In the genomic region with DNA sequence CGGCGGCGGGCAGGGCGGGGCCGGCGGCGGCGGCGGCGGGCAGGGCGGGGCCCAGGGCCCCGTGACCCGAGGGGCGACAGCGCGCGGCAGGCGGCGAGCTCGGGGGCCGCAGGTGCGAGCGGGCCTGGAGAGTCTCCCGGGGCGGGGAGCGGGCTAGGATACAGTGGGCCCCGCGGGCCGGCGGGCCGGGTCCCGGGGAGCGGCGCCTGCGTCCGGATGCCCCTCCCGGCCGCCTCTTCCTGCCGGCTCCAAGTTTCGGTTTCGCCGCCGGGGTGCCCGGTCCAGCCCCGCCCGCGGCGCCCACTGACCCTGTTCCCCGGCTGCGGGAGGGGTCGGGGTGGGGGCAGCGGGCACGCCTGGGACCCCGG, we compare ENCODE assay signal across 8 cellular contexts. TPM values are rescaled to one million over a fixed set of nuclear protein-coding genes. Genes with fewer than 3 reads are reported as not detected.
DNase-seq lines count a peak whose midpoint lies in the region; ATAC-seq, FAIRE-seq and TF ChIP-seq lines count a peak whose summit lies in the region.

Gene RNF213 (plus strand): TSS at position 62 of the 368 bp plus-strand sequence. CDS start 2,830 bp downstream, outside the sequence.

- H2AK5ac ChIP-seq in H1 (ENCODE audit: low read depth, low read length) (no peak within 1 kb of the TSS), mesenchymal stem cell (ENCODE audit: low read length, severe bottlenecking) (peak within 1 kb of the TSS; percentile 64)

- H3K23me2 ChIP-seq in H1 (ENCODE audit: low read depth, low read length): no peaks in the 10 kb centered on the region; the same call in 1 of the 2 replicates

- H4K91ac ChIP-seq in H1 (replicated peaks; ENCODE audit: insufficient read length, low read length) (peak within 1 kb of the TSS; percentile 94), mesenchymal stem cell (ENCODE audit: low read length) (peak within 1 kb of the TSS; percentile 92)

- H2AFZ ChIP-seq in H1 (ENCODE audit: low read length): no peak within 1 kb of the TSS
- no peak within 1 kb of the TSS for H2AFZ ChIP-seq in mesenchymal stem cell (ENCODE audit: low read depth, low read length)

- H3K27ac ChIP-seq in H1 (ENCODE audit: low read depth, low read length): peak within 1 kb of the TSS; percentile 93
- peak within 1 kb of the TSS; percentile 70 for H3K27ac ChIP-seq in mesenchymal stem cell (ENCODE audit: low read length, poor library complexity, severe bottlenecking)
- H3K27ac ChIP-seq in suprapubic skin: peak within 1 kb of the TSS; percentile 97

- 0 out of 2 replicates have a peak, but pooled peaks cover 3% of the 10 kb centered on the region for H3K79me1 ChIP-seq in H1 (ENCODE audit: low read depth, low read length)
- peaks cover 22% of the 10 kb centered on the region for H3K79me1 ChIP-seq in mesenchymal stem cell (replicated peaks; ENCODE audit: low read length, poor library complexity, severe bottlenecking)

- H2BK12ac ChIP-seq in H1 (ENCODE audit: low read depth, low read length) (peak within 1 kb of the TSS; percentile 90; the same call in 1 of the 2 replicates), mesenchymal stem cell (ENCODE audit: low read length in 2 of 2) (peak within 1 kb of the TSS in 1 of 2 experiments; percentile 23)

- H3K9me3 ChIP-seq in H1 (ENCODE audit: insufficient read depth in 2 of 2, low read depth in 1 of 2, low read length in 1 of 2) (no peaks in the 10 kb centered on the region), mesenchymal stem cell (ENCODE audit: control insufficient read depth, low read length) (no peaks in the 10 kb centered on the region), suprapubic skin (no peaks in the 10 kb centered on the region)

- TF ChIP-seq EP300 in H1 (IDR thresholded peaks at IDR 0.05; ENCODE audit: borderline replicate concordance in 1 of 2, low read depth in 2 of 2, low read length in 2 of 2) (no peak), suprapubic skin (IDR thresholded peaks at IDR 0.05) (no peak)

- POLR2A ChIA-PET in BJ (lab: Charles Lee) (no interaction called here), H1 (lab: Charles Lee; ENCODE audit: partially characterized antibody) (interaction anchor here (0.6 to 4.9 kb wide), 5 partner anchors 12 to 1081 kb away, joined by 3 to 63 read pairs (median 6); partner anchors contain the start of gene GAA)

- H2BK15ac ChIP-seq in H1 (ENCODE audit: low read length) (no peak within 1 kb of the TSS), mesenchymal stem cell (ENCODE audit: low read depth, poor library complexity, severe bottlenecking) (peak within 1 kb of the TSS; percentile 74)

- H3K4ac ChIP-seq in H1 (replicated peaks; ENCODE audit: insufficient read length, low read depth, low read length): peak within 1 kb of the TSS; percentile 53
- H3K4ac ChIP-seq in mesenchymal stem cell (ENCODE audit: low read depth in 1 of 2, low read length in 2 of 2): peak within 1 kb of the TSS; percentile 94 to 97

- TF ChIP-seq CTCF in BJ (IDR thresholded peaks at IDR 0.05; ENCODE audit: insufficient read depth, low read depth, low read length): no peak
- no peak for TF ChIP-seq CTCF in H1 (IDR thresholded peaks at IDR 0.05; ENCODE audit: control extremely low read depth in 1 of 3, insufficient read depth in 1 of 3, low read depth in 1 of 3, low read length in 3 of 3)
- no peak for TF ChIP-seq CTCF in suprapubic skin (IDR thresholded peaks at IDR 0.05)

- no peak within 1 kb of the TSS for H2BK120ac ChIP-seq in H1 (replicated peaks; ENCODE audit: low read depth, low read length)
- peak within 1 kb of the TSS; percentile 97 for H2BK120ac ChIP-seq in mesenchymal stem cell (ENCODE audit: low read depth, low read length)

- H3K18ac ChIP-seq in H1 (ENCODE audit: extremely low read depth, low read length): peak within 1 kb of the TSS; percentile 96
- peak within 1 kb of the TSS; percentile 76 to 99 for H3K18ac ChIP-seq in mesenchymal stem cell (ENCODE audit: low read depth in 1 of 2, low read length in 2 of 2)

- H3K36me3 ChIP-seq in BJ (ENCODE audit: control insufficient read depth, insufficient read depth, low read length) (peaks cover 6% of the 10 kb centered on the region), H1 (ENCODE audit: control insufficient read depth in 2 of 4, insufficient read depth in 4 of 4, low read length in 3 of 4) (peaks cover 0 to 4% (median 0%) of the 10 kb centered on the region in 4 experiments; a peak in 2 of 8 replicates), mesenchymal stem cell (ENCODE audit: control insufficient read depth in 1 of 2, insufficient read depth in 2 of 2, low read depth in 1 of 2, low read length in 2 of 2) (peaks cover 11 to 13% of the 10 kb centered on the region in 2 experiments), suprapubic skin (peaks cover 13% of the 10 kb centered on the region)

- peaks cover 0 to 1% of the 10 kb centered on the region in 2 experiments for H4K20me1 ChIP-seq in H1 (replicated peaks in 1 of 2; ENCODE audit: control insufficient read depth in 1 of 2, insufficient read depth in 2 of 2, low read length in 2 of 2)

- TF ChIP-seq RAD21 in H1 (IDR thresholded peaks at IDR 0.05 in 1 of 2, conservative IDR thresholded peaks at IDR 0.05 in 1 of 2; ENCODE audit: low read depth in 2 of 2, low read length in 2 of 2): no peak

- H3K14ac ChIP-seq in H1 (ENCODE audit: insufficient read length) (peak within 1 kb of the TSS; percentile 2), mesenchymal stem cell (ENCODE audit: low read length in 2 of 2) (peak within 1 kb of the TSS; percentile 79 to 95)

- H3K56ac ChIP-seq in H1 (replicated peaks; ENCODE audit: insufficient read length, low read depth, low read length): peak within 1 kb of the TSS; percentile 86

- CTCF ChIA-PET in BJ (lab: Yijun Ruan, JAX) (no interaction called here), H1 (lab: Charles Lee; ENCODE audit: partially characterized antibody) (no interaction called here)

- H2BK5ac ChIP-seq in H1 (ENCODE audit: low read depth, low read length) (peak within 1 kb of the TSS; percentile 99), mesenchymal stem cell (ENCODE audit: low read depth, low read length, poor library complexity, severe bottlenecking) (peak within 1 kb of the TSS; percentile 92)

- H4K5ac ChIP-seq in H1 (ENCODE audit: insufficient read length, low read depth, low read length): peak within 1 kb of the TSS; percentile 80

- peaks cover 14 to 28% (median 22%) of the 10 kb centered on the region in 4 experiments for H3K4me1 ChIP-seq in H1 (replicated peaks in 1 of 4; ENCODE audit: control insufficient read depth in 3 of 4, insufficient read depth in 4 of 4, low read length in 3 of 4)
- peaks cover 37% of the 10 kb centered on the region for H3K4me1 ChIP-seq in mesenchymal stem cell (ENCODE audit: control insufficient read depth, insufficient read depth, low read depth, low read length)
- H3K4me1 ChIP-seq in suprapubic skin: peaks cover 48% of the 10 kb centered on the region

- peak within 1 kb of the TSS; percentile 73 for H3K4me3 ChIP-seq in BJ (ENCODE audit: low read depth, low read length)
- H3K4me3 ChIP-seq in H1 (ENCODE audit: extremely low read depth in 1 of 4, insufficient read depth in 2 of 4, low read depth in 3 of 4, low read length in 4 of 4): peak within 1 kb of the TSS; percentile 56 to 90 (median 70)
- peak within 1 kb of the TSS; percentile 82 to 88 for H3K4me3 ChIP-seq in mesenchymal stem cell (ENCODE audit: insufficient read depth in 1 of 2, low read depth in 1 of 2, low read length in 2 of 2)
- H3K4me3 ChIP-seq in suprapubic skin: peak within 1 kb of the TSS; percentile 96

- FAIRE-seq in H1 (lab: Jason Lieb, UNC): no peak

- H3K27me3 ChIP-seq in BJ (ENCODE audit: control insufficient read depth, insufficient read depth, low read length) (no peaks in the 10 kb centered on the region), H1 (replicated peaks in 1 of 4; ENCODE audit: control insufficient read depth in 3 of 4, extremely low read depth in 1 of 4, insufficient read depth in 3 of 4, low read length in 3 of 4) (no peaks in the 10 kb centered on the region), mesenchymal stem cell (ENCODE audit: control insufficient read depth in 1 of 2, insufficient read depth in 1 of 2, low read length in 2 of 2) (no peaks in the 10 kb centered on the region), suprapubic skin (no peaks in the 10 kb centered on the region)

- H3K23ac ChIP-seq in H1 (ENCODE audit: insufficient read length) (no peak within 1 kb of the TSS), mesenchymal stem cell (ENCODE audit: low read length in 2 of 2) (peak within 1 kb of the TSS; percentile 23 to 66)

- no peak within 1 kb of the TSS for H2BK20ac ChIP-seq in H1 (ENCODE audit: low read length)

- H3K4me2 ChIP-seq in H1 (ENCODE audit: insufficient read depth in 1 of 2, low read depth in 2 of 2, low read length in 2 of 2): peak within 1 kb of the TSS; percentile 68 to 80
- peak within 1 kb of the TSS; percentile 88 for H3K4me2 ChIP-seq in mesenchymal stem cell (ENCODE audit: low read length, poor library complexity, severe bottlenecking)

- H3K9ac ChIP-seq in H1 (replicated peaks in 1 of 4; ENCODE audit: extremely low read depth in 1 of 4, low read depth in 3 of 4, low read length in 3 of 4) (peak within 1 kb of the TSS; percentile 84 to 91 (median 88)), mesenchymal stem cell (ENCODE audit: low read length) (peak within 1 kb of the TSS; percentile 95)

- 0% methylated on average over 10 of the region's 54 CpGs; no CpG with 5 or more reads in 1 of the 2 experiments for WGBS in H1 (ENCODE audit: extremely low coverage in 1 of 2, insufficient coverage in 1 of 2, insufficient read length in 1 of 2, insufficient replicate concordance in 2 of 2, low coverage in 1 of 2, low lambda C conversion rate in 2 of 2, missing lambda C conversion rate in 1 of 2), 2 experiments
- WGBS in mesenchymal stem cell: 3% methylated on average over 6 of the region's 54 CpGs
- WGBS in suprapubic skin: no CpG with 5 or more reads among the region's 54 CpGs

- DNase-seq in BJ (ENCODE audit: low read depth): no peak
- peak; percentile 80 for DNase-seq in NAMALWA (ENCODE audit: low spot score)
- peak; percentile 42 to 50 for DNase-seq in activated CD4-positive, alpha-beta T cell treated with anti-CD3 and anti-CD28 coated beads, Interleukin-2, amount 50 U/mL, for 48 hours
- peak in 1 of 2 experiments; percentile 66 for DNase-seq in H1 (ENCODE audit: low read depth in 1 of 2, low spot score in 2 of 2)
- peak; percentile 40 for DNase-seq in mesenchymal stem cell
- DNase-seq in suprapubic skin (ENCODE audit: low spot score in 2 of 2): no peak

- peaks cover 0 to 10% of the 10 kb centered on the region in 2 experiments; a peak in 2 of 4 replicates for H3K79me2 ChIP-seq in H1 (ENCODE audit: control insufficient read depth in 1 of 2, insufficient read depth in 2 of 2, low read length in 2 of 2)

- ATAC-seq in HG03439 (IDR thresholded peaks at IDR 0.05; ENCODE audit: unreplicated experiment): no peak

- H4K8ac ChIP-seq in H1 (ENCODE audit: extremely low read depth, insufficient read depth, low read length) (peak within 1 kb of the TSS; percentile 93), mesenchymal stem cell (ENCODE audit: low read length) (peak within 1 kb of the TSS; percentile 95)

- peak; percentile 82 for TF ChIP-seq POLR2A in GM19099 (IDR thresholded peaks at IDR 0.05; ENCODE audit: extremely low read depth, insufficient read length, low read depth)
- 0 out of 3 replicates have a peak, but pooled peaks of 1 of the 2 experiments have one; percentile 6 for TF ChIP-seq POLR2A in H1 (IDR thresholded peaks at IDR 0.05; ENCODE audit: control extremely low read depth in 1 of 2, low read depth in 2 of 2, low read length in 2 of 2)
- peak in 1 of 2 donors; percentile 62 for TF ChIP-seq POLR2A in suprapubic skin (IDR thresholded peaks at IDR 0.05)

RNA-seq across cellular contexts. Expression of gene RNF213, which starts in this region (rescaled TPM):
- polyA plus RNA-seq in BJ (2011; rRNA removed) (38.2 and 53.1 TPM in 2 replicates), H1 (2011; rRNA removed) (30.4 and 33.8 TPM in 2 replicates)
- polyA minus RNA-seq in BJ (2011; rRNA and poly(A)+ RNA removed): 119 and 151 TPM in 2 replicates
- 62.1 and 62.8 TPM in 2 replicates for total RNA-seq in H1 (2021; fragmentation: NEBNext Ultra II Directional; extraction: Animal tissue kit (Norgen Biotek cat#: 25700))
- polyA plus RNA-seq in H1 (2011; cell fraction: cytosol; rRNA removed): 29.3 TPM
- 278 TPM for polyA plus RNA-seq in H1 (2011; cell fraction: nucleus; rRNA removed)
- polyA plus RNA-seq in H1 (2012, experiment 1 of 2): 41.4 to 55.4 TPM (median 46.9 TPM) in 4 replicates
- 4.1 TPM for polyA plus RNA-seq in H1 (2012, experiment 2 of 2)
- polyA plus RNA-seq in H1 (2013, experiment 1 of 2): 26.5 TPM
- 21.3 TPM for polyA plus RNA-seq in H1 (2013, experiment 2 of 2)
- 118 and 169 TPM in 2 replicates for polyA minus RNA-seq in H1 (2011; rRNA and poly(A)+ RNA removed)
- polyA minus RNA-seq in H1 (2011; cell fraction: cytosol; rRNA and poly(A)+ RNA removed): 76.0 TPM
- 166 TPM for polyA minus RNA-seq in H1 (2011; cell fraction: nucleus; rRNA and poly(A)+ RNA removed)
- polyA plus RNA-seq in mesenchymal stem cell (2013, experiment 1 of 2): 21.7 TPM
- 18.9 TPM for polyA plus RNA-seq in mesenchymal stem cell (2013, experiment 2 of 2)
- 100 to 1,000 TPM in 2 of 4 donors, 10 to 100 TPM in 2; 57.8 to 197 (median 94.1) TPM for total RNA-seq in suprapubic skin

Comparison
In these comparisons a context has a peak if more than half of its experiments do, and no peak if none do; other contexts are left out.
1. DNase-seq: peak in NAMALWA (single experiment), activated CD4-positive, alpha-beta T cell treated with anti-CD3 and anti-CD28 coated beads, Interleukin-2, amount 50 U/mL, for 48 hours (2 of 2) and mesenchymal stem cell (single experiment); none in BJ (single experiment) and suprapubic skin (0 of 2).
2. Peak in every context shown above with its lines, with median percentiles within 50 percentile points of each other: H3K4me3 ChIP-seq and H3K27ac ChIP-seq.